Comparison of ENCODE assay signal across 16 cellular contexts in the genomic region with DNA sequence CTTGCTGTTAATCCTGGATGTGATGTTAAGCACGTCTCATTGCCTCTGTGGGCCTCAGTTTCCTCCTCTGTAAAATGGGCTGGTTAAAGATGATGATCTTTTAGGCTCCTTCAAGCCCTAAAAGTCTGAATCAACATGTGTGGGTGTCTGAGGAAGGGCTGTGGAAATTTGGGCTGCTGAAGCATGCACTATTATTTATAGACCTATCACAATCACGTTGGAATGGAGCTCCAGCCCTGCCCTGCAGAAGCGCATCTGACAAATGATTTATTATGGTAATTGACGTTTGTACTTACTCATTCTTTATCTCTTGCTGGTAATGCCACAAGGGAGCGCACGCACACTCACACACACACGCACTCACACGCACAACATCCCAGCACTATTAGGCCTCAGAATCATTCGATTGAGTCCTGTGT. TPM values are rescaled to one million over a fixed set of nuclear protein-coding genes. Genes with fewer than 3 reads are reported as not detected.
A peak's percentile ranks its signal among the peaks of the same experiment; 100 is the strongest.
DNase-seq lines count a peak whose midpoint lies in the region; ATAC-seq and TF ChIP-seq lines count a peak whose summit lies in the region.
"Had no signal": no experiment of that assay in that cellular context is flagged by ENCODE, and none has a peak within 500 bp of the region (broad histone marks: within the 10 kb centered on the region; RNA-seq: fewer than 3 reads in every experiment).

No MANE protein-coding gene starts in this region.

- intact Hi-C loops in PC-3 (cut with micrococcal nuclease) (no loop called here), uterus (cut with DNase I; ENCODE audit: low total_unique reads) (no loop called here)

- no peaks in the 10 kb centered on the region for H3F3A ChIP-seq in PC-3 (ENCODE audit: low read length, unreplicated experiment)

- no peak overlapping the region for H3K4me2 ChIP-seq in PC-3 (ENCODE audit: low read length)

- H3K9ac ChIP-seq in PC-3 (ENCODE audit: low read length) = no peak overlapping the region

- ATAC-seq in PC-3 (no peak; the same call in 1 of the 2 replicates), GM18505 (IDR thresholded peaks at IDR 0.05; ENCODE audit: unreplicated experiment) (no peak), HG02642 (IDR thresholded peaks at IDR 0.05; ENCODE audit: poor library complexity, unreplicated experiment) (no peak)
- ATAC-seq: T-helper 17 cell had no signal

- H3K4me3 ChIP-seq in PC-3 (ENCODE audit: low read length) (no peak overlapping the region), fibroblast of the aortic adventitia (ENCODE audit: low read depth, low read length) (no peak overlapping the region), uterus (no peak overlapping the region)

- DNase-seq in HFFc6 = peak; percentile 10
- DNase-seq in PC-3 = peak; percentile 40
- DNase-seq in fibroblast of the aortic adventitia (ENCODE audit: low read depth) = peak; percentile 51
- DNase-seq in progenitor cell of endocrine pancreas (ENCODE audit: low spot score, unreplicated experiment) = no peak
- no peak for DNase-seq in uterus
- DNase-seq: BE2C, DMS 273 treated with DMSO at 0.1 percent for 48 hours, immature natural killer cell, mesendoderm, NCI-H1092, occipital lobe, T-helper 17 cell had no signal

- no peak for TF ChIP-seq POLR2A in uterus (IDR thresholded peaks at IDR 0.05)
- TF ChIP-seq POLR2A in GM18505 (IDR thresholded peaks at IDR 0.05; ENCODE audit: borderline replicate concordance, extremely low read depth, insufficient read depth, insufficient read length) = no peak

- CTCF ChIA-PET in PC-3 (lab: Charles Lee) = no interaction called here

- H3K9me3 Mint-ChIP-seq in HFFc6 (no peaks in the 10 kb centered on the region), progenitor cell of endocrine pancreas (ENCODE audit: low read depth) (peaks cover 3% of the 10 kb centered on the region)
- H3K9me3 Mint-ChIP-seq: activated T-helper 2 cell treated with anti-CD3 and anti-CD28 coated beads, Interferon-gamma antibody, Interleukin-2, Interleukin-4, amounts not matched to agents 10 μg/mL and 5 μg/mL and 100 μg/mL, durations not matched to agents 14 hours and 24 hours and 36 hours; immature natural killer cell had no signal

- no peaks in the 10 kb centered on the region for H3K79me2 ChIP-seq in PC-3 (ENCODE audit: low read length)

- H3K27ac Mint-ChIP-seq in HFFc6 = no peak overlapping the region
- peak overlapping the region; percentile 13 for H3K27ac Mint-ChIP-seq in progenitor cell of endocrine pancreas
- H3K27ac Mint-ChIP-seq: activated T-helper 2 cell treated with anti-CD3 and anti-CD28 coated beads, Interferon-gamma antibody, Interleukin-2, Interleukin-4, amounts not matched to agents 10 μg/mL and 5 μg/mL and 100 μg/mL, durations not matched to agents 14 hours and 24 hours and 36 hours; immature natural killer cell; T-helper 17 cell had no signal

- BruUV-seq in PC-3 (replicated peaks; lab: Mats Ljungman, UMichigan) = no TSS peak

- H3K4me1 Mint-ChIP-seq in HFFc6 (ENCODE audit: low read depth) (peaks cover 16% of the 10 kb centered on the region), progenitor cell of endocrine pancreas (ENCODE audit: low read depth) (peaks cover 21% of the 10 kb centered on the region)

- TF ChIP-seq CTCF in HFFc6 (IDR thresholded peaks at IDR 0.05) (no peak), PC-3 (conservative IDR thresholded peaks at IDR 0.05; ENCODE audit: low read depth, low read length) (peak; percentile 26; the same call in 1 of the 2 replicates), fibroblast of the aortic adventitia (IDR thresholded peaks at IDR 0.05; ENCODE audit: insufficient read depth, low read length) (no peak), progenitor cell of endocrine pancreas (IDR thresholded peaks at IDR 0.05; ENCODE audit: unreplicated experiment) (no peak), uterus (IDR thresholded peaks at IDR 0.05) (no peak)

- H3K27ac ChIP-seq in PC-3 (ENCODE audit: low read length) = no peak overlapping the region
- H3K27ac ChIP-seq in uterus = no peak overlapping the region

- H4K20me1 ChIP-seq in PC-3 (ENCODE audit: low read length) = no peaks in the 10 kb centered on the region

- no peaks in the 10 kb centered on the region for H3K36me3 Mint-ChIP-seq in HFFc6 (ENCODE audit: low read depth)
- H3K36me3 Mint-ChIP-seq in progenitor cell of endocrine pancreas (ENCODE audit: insufficient read depth) = no peaks in the 10 kb centered on the region

- H3K9me3 ChIP-seq in PC-3 (ENCODE audit: low read length) = no peaks in the 10 kb centered on the region
- no peaks in the 10 kb centered on the region for H3K9me3 ChIP-seq in uterus
- H3K9me3 ChIP-seq: BE2C had no signal

- H3K4me1 ChIP-seq in PC-3 (ENCODE audit: insufficient read depth, low read length) (no peaks in the 10 kb centered on the region), uterus (no peaks in the 10 kb centered on the region)
- H3K4me1 ChIP-seq: BE2C had no signal

- H3K9me2 ChIP-seq in PC-3 (replicated peaks; ENCODE audit: low read length) = no peaks in the 10 kb centered on the region

- H3K4me3 Mint-ChIP-seq in HFFc6 (no peak overlapping the region), progenitor cell of endocrine pancreas (ENCODE audit: low read depth) (no peak overlapping the region)
- H3K4me3 Mint-ChIP-seq: immature natural killer cell, T-helper 17 cell had no signal

- no peak overlapping the region for H2AFZ ChIP-seq in PC-3 (ENCODE audit: low read length)

- 0 out of 2 replicates have a peak, but pooled peaks cover 10% of the 10 kb centered on the region for H3K27me3 ChIP-seq in PC-3 (ENCODE audit: low read length)
- no peaks in the 10 kb centered on the region for H3K27me3 ChIP-seq in uterus
- H3K27me3 ChIP-seq: BE2C had no signal

- POLR2A ChIA-PET in PC-3 (lab: Charles Lee; ENCODE audit: unreplicated experiment) = no interaction called here

- H3K36me3 ChIP-seq in PC-3 (ENCODE audit: low read depth, low read length) = no peaks in the 10 kb centered on the region
- no peaks in the 10 kb centered on the region for H3K36me3 ChIP-seq in uterus
- H3K36me3 ChIP-seq: BE2C had no signal

- H3K27me3 Mint-ChIP-seq in HFFc6 (ENCODE audit: insufficient read depth) = peaks cover 39% of the 10 kb centered on the region
- H3K27me3 Mint-ChIP-seq in progenitor cell of endocrine pancreas = peaks cover 3% of the 10 kb centered on the region

RNA-seq across cellular contexts. Expression of a gene that starts 20.4 kb away (rescaled TPM):
- not detected for total RNA-seq in HFFc6 (2021; fragmentation: NEBNext Ultra II Directional; extraction: Animal tissue kit (Norgen Biotek cat#: 25700))
- not detected in 2 replicates for total RNA-seq in PC-3 (2014; rRNA removed)
- not detected in 2 replicates for total RNA-seq in fibroblast of the aortic adventitia (ENCODE audit: low replicate concordance)
- total RNA-seq in progenitor cell of endocrine pancreas = not detected in 2 replicates
- total RNA-seq in uterus = under 1 TPM in 1 of 4 donors, not detected in 3; 0.69 TPM
- total RNA-seq: activated T-helper 2 cell treated with anti-CD3 and anti-CD28 coated beads, Interferon-gamma antibody, Interleukin-2, Interleukin-4, amounts not matched to agents 10 μg/mL and 5 μg/mL and 100 μg/mL, durations not matched to agents 14 hours and 24 hours and 36 hours; glomerular endothelial cell; occipital lobe; T-helper 17 cell had no signal

RNA-seq across cellular contexts. Expression of a gene that starts 22.4 kb away (rescaled TPM):
- total RNA-seq in HFFc6 (2021; fragmentation: NEBNext Ultra II Directional; extraction: Animal tissue kit (Norgen Biotek cat#: 25700)) = not detected
- not detected in 2 replicates for total RNA-seq in PC-3 (2014; rRNA removed)
- total RNA-seq in fibroblast of the aortic adventitia (ENCODE audit: low replicate concordance) = not detected in 2 replicates
- not detected in 2 replicates for total RNA-seq in progenitor cell of endocrine pancreas
- not detected for total RNA-seq in uterus
- total RNA-seq: activated T-helper 2 cell treated with anti-CD3 and anti-CD28 coated beads, Interferon-gamma antibody, Interleukin-2, Interleukin-4, amounts not matched to agents 10 μg/mL and 5 μg/mL and 100 μg/mL, durations not matched to agents 14 hours and 24 hours and 36 hours; glomerular endothelial cell; T-helper 17 cell had no signal

RNA-seq across cellular contexts. Expression of a gene that starts 22.9 kb away (rescaled TPM):
- 100 to 1,000 TPM in 5 of 6 experiments, 10 to 100 TPM in 1; 84.0 to 141 (median 133) TPM for total RNA-seq in HFFc6 (2021; fragmentation: NEBNext Ultra II Directional; extraction: Animal tissue kit (Norgen Biotek cat#: 25700))
- total RNA-seq in PC-3 (2014; rRNA removed) (228 and 341 TPM in 2 replicates), fibroblast of the aortic adventitia (ENCODE audit: low replicate concordance) (60.7 and 83.2 TPM in 2 replicates), progenitor cell of endocrine pancreas (126 and 131 TPM in 2 replicates), uterus (100 to 1,000 TPM in 1 of 4 donors, 10 to 100 TPM in 3; 29.4 to 115 (median 75.3) TPM)

RNA-seq across cellular contexts. Expression of a gene that starts 31.9 kb away (rescaled TPM):
- not detected for total RNA-seq in HFFc6 (2021; fragmentation: NEBNext Ultra II Directional; extraction: Animal tissue kit (Norgen Biotek cat#: 25700))
- not detected in 2 replicates for total RNA-seq in PC-3 (2014; rRNA removed)
- not detected in 2 replicates for total RNA-seq in fibroblast of the aortic adventitia (ENCODE audit: low replicate concordance)
- total RNA-seq in progenitor cell of endocrine pancreas = not detected in 2 replicates
- under 1 TPM in 1 of 4 donors, not detected in 3; 0.21 TPM for total RNA-seq in uterus
- total RNA-seq: activated T-helper 2 cell treated with anti-CD3 and anti-CD28 coated beads, Interferon-gamma antibody, Interleukin-2, Interleukin-4, amounts not matched to agents 10 μg/mL and 5 μg/mL and 100 μg/mL, durations not matched to agents 14 hours and 24 hours and 36 hours; glomerular endothelial cell; occipital lobe had no signal

RNA-seq across cellular contexts. Expression of a gene that starts 33.8 kb away (rescaled TPM):
- total RNA-seq in HFFc6 (2021; fragmentation: NEBNext Ultra II Directional; extraction: Animal tissue kit (Norgen Biotek cat#: 25700)) = 100 to 1,000 TPM; 118 to 134 (median 123) TPM
- total RNA-seq in PC-3 (2014; rRNA removed) (89.6 and 143 TPM in 2 replicates), fibroblast of the aortic adventitia (ENCODE audit: low replicate concordance) (70.0 and 108 TPM in 2 replicates), progenitor cell of endocrine pancreas (99.8 and 108 TPM in 2 replicates), uterus (100 to 1,000 TPM in 1 of 4 donors, 10 to 100 TPM in 3; 22.5 to 269 (median 70.8) TPM)

Comparison
In these comparisons a context has a peak if more than half of its experiments do, and no peak if none do; other contexts are left out.
1. DNase-seq: peak in HFFc6 (single experiment), PC-3 (single experiment) and fibroblast of the aortic adventitia (single experiment); none in progenitor cell of endocrine pancreas (single experiment) and uterus (0 of 2).